Comparison of ENCODE assay signal across 11 cellular contexts in the genomic region with DNA sequence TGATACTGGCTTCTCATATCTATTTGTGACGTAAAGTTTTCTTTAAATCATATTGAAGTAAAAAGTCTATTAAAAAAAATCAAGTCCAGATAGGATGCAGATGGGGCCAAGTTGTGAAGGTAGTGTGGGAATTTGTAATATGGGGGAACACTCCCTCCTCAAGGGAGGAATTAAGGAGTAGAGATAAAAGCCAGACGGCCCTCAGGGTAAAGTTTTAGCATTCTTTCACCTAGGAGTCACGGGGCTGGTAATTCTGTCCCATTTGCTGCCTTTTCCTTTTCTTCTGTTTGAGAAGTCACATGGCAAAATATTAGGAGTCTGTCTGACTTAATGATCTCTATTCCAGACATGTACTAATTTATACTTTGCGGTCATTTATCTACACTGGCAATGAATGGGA.
DNase-seq lines count a peak whose midpoint lies in the region; ATAC-seq, FAIRE-seq and TF ChIP-seq lines count a peak whose summit lies in the region.
"Had no signal": no experiment of that assay in that cellular context is flagged by ENCODE, and none has a peak within 500 bp of the region (broad histone marks: within the 10 kb centered on the region; RNA-seq: fewer than 3 reads in every experiment).

No MANE protein-coding gene starts in this region.

- TF ChIP-seq POLR2A in H54 (IDR thresholded peaks at IDR 0.05; ENCODE audit: low read depth, low read length) (no peak), thyroid gland (IDR thresholded peaks at IDR 0.05) (no peak)

- TF ChIP-seq CTCF in fibroblast of the aortic adventitia (IDR thresholded peaks at IDR 0.05; ENCODE audit: insufficient read depth, low read length) (no peak), thyroid gland (IDR thresholded peaks at IDR 0.05) (no peak)

- DNase-seq in H54 (ENCODE audit: insufficient read length, low spot score) (peak; percentile 62), fibroblast of the aortic adventitia (ENCODE audit: low read depth) (peak; percentile 90), thyroid gland (no peak), NCI-H748 treated with DMSO at 0.1 percent for 48 hours (lab: John Stamatoyannopoulos, UW) (no peak), mesenteric fat pad (ENCODE audit: low spot score) (no peak)
- no peak for DNase-seq in stimulated activated CD8-positive, alpha-beta memory T cell treated with anti-CD3 and anti-CD28 coated beads, Interleukin-4, amount 100 ng/mL, for 48 hours
- DNase-seq: left colon, NCI-H187 treated with DMSO at 0.1 percent for 48 hours, nephron progenitor cell had no signal

- WGBS in thyroid gland, 2 donors = 77 to 78% methylated on average over 4 of the region's 4 CpGs

- intact Hi-C loops in thyroid gland (cut with DNase I) = no loop called here

- H3K36me3 ChIP-seq in thyroid gland = no peaks in the 10 kb centered on the region

- peaks cover 45 to 48% of the 10 kb centered on the region in 2 donors for H3K4me1 ChIP-seq in thyroid gland

- no peaks in the 10 kb centered on the region for H3K27me3 ChIP-seq in thyroid gland

- peak overlapping the region; percentile 72 to 86 (median 85) for H3K27ac ChIP-seq in thyroid gland

- ATAC-seq in SK-N-SH treated with all-trans-retinoic acid at 6 μM for 48 hours (peak; percentile 90), GM18870 (IDR thresholded peaks at IDR 0.05; ENCODE audit: unreplicated experiment) (no peak)
- ATAC-seq: left colon had no signal

- FAIRE-seq in H54 (lab: Jason Lieb, UNC) = peak; percentile 50

- H3K4me3 ChIP-seq in fibroblast of the aortic adventitia (ENCODE audit: low read depth, low read length) = no peak overlapping the region
- H3K4me3 ChIP-seq in thyroid gland (replicated peaks in 1 of 3) = no peak overlapping the region

- no peaks in the 10 kb centered on the region for H3K9me3 ChIP-seq in thyroid gland

TF ChIP-seq in SK-N-SH treated with all-trans-retinoic acid at 6 μM for 48 hours, 23 proteins besides CTCF, POLR2A, EP300 and RAD21:
- no peak for TF ChIP-seq ARNTL (CRISPR knock-in tag; IDR thresholded peaks at IDR 0.05; ENCODE audit: borderline replicate concordance, low read depth)
- TF ChIP-seq, protein P1, sequence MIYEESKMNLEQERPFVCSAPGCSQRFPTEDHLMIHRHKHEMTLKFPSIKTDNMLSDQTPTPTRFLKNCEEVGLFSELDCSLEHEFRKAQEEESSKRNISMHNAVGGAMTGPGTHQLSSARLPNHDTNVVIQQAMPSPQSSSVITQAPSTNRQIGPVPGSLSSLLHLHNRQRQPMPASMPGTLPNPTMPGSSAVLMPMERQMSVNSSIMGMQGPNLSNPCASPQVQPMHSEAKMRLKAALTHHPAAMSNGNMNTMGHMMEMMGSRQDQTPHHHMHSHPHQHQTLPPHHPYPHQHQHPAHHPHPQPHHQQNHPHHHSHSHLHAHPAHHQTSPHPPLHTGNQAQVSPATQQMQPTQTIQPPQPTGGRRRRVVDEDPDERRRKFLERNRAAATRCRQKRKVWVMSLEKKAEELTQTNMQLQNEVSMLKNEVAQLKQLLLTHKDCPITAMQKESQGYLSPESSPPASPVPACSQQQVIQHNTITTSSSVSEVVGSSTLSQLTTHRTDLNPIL (CRISPR knock-in tag; IDR thresholded peaks at IDR 0.05; ENCODE audit: low read depth) = peak; percentile 70; the same call in 1 of the 2 replicates
- peak; percentile 72; the same call in 1 of the 2 replicates for TF ChIP-seq GLIS3 (CRISPR knock-in tag; IDR thresholded peaks at IDR 0.05)
- peak; percentile 94 for TF ChIP-seq ISL1 (CRISPR knock-in tag; IDR thresholded peaks at IDR 0.05)
- peak; percentile 43 for TF ChIP-seq PATZ1 (CRISPR knock-in tag; IDR thresholded peaks at IDR 0.05; ENCODE audit: borderline replicate concordance)
- no peak for TF ChIP-seq TOX (CRISPR knock-in tag; IDR thresholded peaks at IDR 0.05; ENCODE audit: borderline replicate concordance)
- TF ChIP-seq ESRRG (CRISPR knock-in tag; IDR thresholded peaks at IDR 0.05) = 0 out of 2 replicates have a peak, but pooled peaks have one; percentile 32
- TF ChIP-seq, protein P2, sequence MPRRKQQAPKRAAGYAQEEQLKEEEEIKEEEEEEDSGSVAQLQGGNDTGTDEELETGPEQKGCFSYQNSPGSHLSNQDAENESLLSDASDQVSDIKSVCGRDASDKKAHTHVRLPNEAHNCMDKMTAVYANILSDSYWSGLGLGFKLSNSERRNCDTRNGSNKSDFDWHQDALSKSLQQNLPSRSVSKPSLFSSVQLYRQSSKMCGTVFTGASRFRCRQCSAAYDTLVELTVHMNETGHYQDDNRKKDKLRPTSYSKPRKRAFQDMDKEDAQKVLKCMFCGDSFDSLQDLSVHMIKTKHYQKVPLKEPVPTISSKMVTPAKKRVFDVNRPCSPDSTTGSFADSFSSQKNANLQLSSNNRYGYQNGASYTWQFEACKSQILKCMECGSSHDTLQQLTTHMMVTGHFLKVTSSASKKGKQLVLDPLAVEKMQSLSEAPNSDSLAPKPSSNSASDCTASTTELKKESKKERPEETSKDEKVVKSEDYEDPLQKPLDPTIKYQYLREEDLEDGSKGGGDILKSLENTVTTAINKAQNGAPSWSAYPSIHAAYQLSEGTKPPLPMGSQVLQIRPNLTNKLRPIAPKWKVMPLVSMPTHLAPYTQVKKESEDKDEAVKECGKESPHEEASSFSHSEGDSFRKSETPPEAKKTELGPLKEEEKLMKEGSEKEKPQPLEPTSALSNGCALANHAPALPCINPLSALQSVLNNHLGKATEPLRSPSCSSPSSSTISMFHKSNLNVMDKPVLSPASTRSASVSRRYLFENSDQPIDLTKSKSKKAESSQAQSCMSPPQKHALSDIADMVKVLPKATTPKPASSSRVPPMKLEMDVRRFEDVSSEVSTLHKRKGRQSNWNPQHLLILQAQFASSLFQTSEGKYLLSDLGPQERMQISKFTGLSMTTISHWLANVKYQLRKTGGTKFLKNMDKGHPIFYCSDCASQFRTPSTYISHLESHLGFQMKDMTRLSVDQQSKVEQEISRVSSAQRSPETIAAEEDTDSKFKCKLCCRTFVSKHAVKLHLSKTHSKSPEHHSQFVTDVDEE (CRISPR knock-in tag; IDR thresholded peaks at IDR 0.05) = no peak
- TF ChIP-seq TCF4 (CRISPR knock-in tag; IDR thresholded peaks at IDR 0.05; ENCODE audit: borderline replicate concordance) = peak; percentile 67; the same call in 1 of the 2 replicates
- peak; percentile 44; the same call in 1 of the 2 replicates for TF ChIP-seq ZC3H10 (CRISPR knock-in tag; IDR thresholded peaks at IDR 0.05)

Comparison
In these comparisons a context has a peak if more than half of its experiments do, and no peak if none do; other contexts are left out.
1. DNase-seq: peak in H54 (single experiment) and fibroblast of the aortic adventitia (single experiment); none in thyroid gland (0 of 2), NCI-H748 treated with DMSO at 0.1 percent for 48 hours (single experiment), stimulated activated CD8-positive, alpha-beta memory T cell treated with anti-CD3 and anti-CD28 coated beads, Interleukin-4, amount 100 ng/mL, for 48 hours (single experiment) and mesenteric fat pad (single experiment).